In genomic region chr12:39443704-39444234, GRCh38 we compare ENCODE assay signal across 8 cellular contexts. TPM values are rescaled to one million over a fixed set of nuclear protein-coding genes. Genes with fewer than 3 reads are reported as not detected.
A peak's percentile ranks its signal among the peaks of the same experiment; 100 is the strongest.
DNase-seq lines count a peak whose midpoint lies in the region; ATAC-seq and TF ChIP-seq lines count a peak whose summit lies in the region.

No MANE protein-coding gene starts in this region.

- TF ChIP-seq CTCF in brain microvascular endothelial cell (IDR thresholded peaks at IDR 0.05; ENCODE audit: low read depth, low read length, missing control alignments) (no peak), liver (IDR thresholded peaks at IDR 0.05; ENCODE audit: low read depth, low read length, missing input control) (no peak)

- peak overlapping the region; percentile 95 for H2AFZ ChIP-seq in ACC112 (ENCODE audit: low read length, unreplicated experiment)

- peak in 1 of 2 donors; percentile 30 for TF ChIP-seq RAD21 in liver (IDR thresholded peaks at IDR 0.05)

- 3% methylated on average over 7 of the region's 7 CpGs for WGBS in liver
- 13% methylated on average over 7 of the region's 7 CpGs for WGBS in thymus

- H3K4me1 ChIP-seq in ACC112 (ENCODE audit: control insufficient read depth, insufficient read depth, low read length, unreplicated experiment) (peaks cover 17% of the 10 kb centered on the region), HUES48 (ENCODE audit: control insufficient read depth, insufficient read depth, low read length) (peaks cover 31% of the 10 kb centered on the region), liver (ENCODE audit: control insufficient read depth in 4 of 4, insufficient read depth in 4 of 4, low read length in 3 of 4) (peaks cover 2 to 34% (median 11%) of the 10 kb centered on the region in 4 donors), thymus (ENCODE audit: control insufficient read depth, insufficient read depth, low read length) (no peaks in the 10 kb centered on the region)

- H3K9ac ChIP-seq in HUES48 (ENCODE audit: low read depth, low read length) (peak overlapping the region; percentile 58; the same call in 1 of the 2 replicates), liver (ENCODE audit: low read depth in 1 of 2, low read length in 2 of 2) (peak overlapping the region; percentile 67 to 75)

- peak overlapping the region; percentile 92 for H3K4me3 ChIP-seq in ACC112 (ENCODE audit: low read depth, low read length)
- peak overlapping the region; percentile 72 for H3K4me3 ChIP-seq in HUES48 (ENCODE audit: low read depth, low read length)
- H3K4me3 ChIP-seq in brain microvascular endothelial cell (ENCODE audit: low read depth, low read length) = peak overlapping the region; percentile 68
- H3K4me3 ChIP-seq in liver (ENCODE audit: low read depth in 1 of 3, low read length in 3 of 3) = peak overlapping the region; percentile 45 to 98 (median 81)
- peak overlapping the region; percentile 51 for H3K4me3 ChIP-seq in thymus (ENCODE audit: low read length)

- H3K79me2 ChIP-seq in ACC112 (ENCODE audit: control insufficient read depth, insufficient read depth, low read length, unreplicated experiment) = peaks cover 24% of the 10 kb centered on the region

- H3K27me3 ChIP-seq in ACC112 (ENCODE audit: insufficient read depth, low read length) (no peaks in the 10 kb centered on the region), HUES48 (ENCODE audit: control insufficient read depth, insufficient read depth, low read length) (peaks cover 5% of the 10 kb centered on the region), brain microvascular endothelial cell (replicated peaks) (no peaks in the 10 kb centered on the region), liver (ENCODE audit: control insufficient read depth in 4 of 4, insufficient read depth in 4 of 4, low read length in 3 of 4) (no peaks in the 10 kb centered on the region), thymus (ENCODE audit: control insufficient read depth, insufficient read depth) (peaks cover 18% of the 10 kb centered on the region)

- no peak for ATAC-seq in HG03280 (IDR thresholded peaks at IDR 0.05; ENCODE audit: unreplicated experiment)

- H3K9me3 ChIP-seq in HUES48 (ENCODE audit: control insufficient read depth, insufficient read depth, low read length) = no peaks in the 10 kb centered on the region
- no peaks in the 10 kb centered on the region for H3K9me3 ChIP-seq in liver (ENCODE audit: control insufficient read depth in 4 of 4, low read length in 3 of 4)
- no peaks in the 10 kb centered on the region for H3K9me3 ChIP-seq in thymus (ENCODE audit: control insufficient read depth)

- H3K36me3 ChIP-seq in ACC112 (ENCODE audit: insufficient read depth, low read length) = no peaks in the 10 kb centered on the region
- no peaks in the 10 kb centered on the region for H3K36me3 ChIP-seq in HUES48 (ENCODE audit: control insufficient read depth, insufficient read depth, low read length)
- H3K36me3 ChIP-seq in brain microvascular endothelial cell (replicated peaks) = no peaks in the 10 kb centered on the region
- no peaks in the 10 kb centered on the region for H3K36me3 ChIP-seq in liver (ENCODE audit: control insufficient read depth in 4 of 4, insufficient read depth in 3 of 4, low read depth in 1 of 4, low read length in 3 of 4)
- H3K36me3 ChIP-seq in thymus (ENCODE audit: control insufficient read depth, insufficient read depth) = no peaks in the 10 kb centered on the region

- in situ Hi-C loops in brain microvascular endothelial cell (cut with HindIII; ENCODE audit: low pct_ligation_motif_present, low sequenced_read_pairs) = no loop called here

- H3K27ac ChIP-seq in ACC112 (ENCODE audit: low read depth, low read length) = peak overlapping the region; percentile 37; the same call in 1 of the 2 replicates
- peak overlapping the region; percentile 88 for H3K27ac ChIP-seq in HUES48 (ENCODE audit: low read depth, low read length)
- peak overlapping the region; percentile 31 for H3K27ac ChIP-seq in brain microvascular endothelial cell
- peak overlapping the region; percentile 90 to 92 for H3K27ac ChIP-seq in liver (ENCODE audit: low read depth in 1 of 2, low read length in 2 of 2)
- H3K27ac ChIP-seq in thymus (ENCODE audit: low read depth) = peak overlapping the region; percentile 53

- DNase-seq in brain microvascular endothelial cell (no peak), D341Med (ENCODE audit: low spot score) (no peak), NCI-H510A treated with DMSO at 0.1 percent for 48 hours (lab: John Stamatoyannopoulos, UW) (no peak)

TF ChIP-seq in liver, 16 proteins besides CTCF, POLR2A, EP300 and RAD21:
- TF ChIP-seq NR2F2 (IDR thresholded peaks at IDR 0.05) (no peak), TAF1 (conservative IDR thresholded peaks at IDR 0.05) (peak; percentile 76), YY1 (IDR thresholded peaks at IDR 0.05) (peak; percentile 18), EGR1 (IDR thresholded peaks at IDR 0.05; ENCODE audit: low read depth in 2 of 2) (peak in 1 of 2 donors; percentile 1), RXRA (IDR thresholded peaks at IDR 0.05) (peak in 1 of 2 donors; percentile 41), GABPA (IDR thresholded peaks at IDR 0.05 in 1 of 2, conservative IDR thresholded peaks at IDR 0.05 in 1 of 2) (no peak), SP1 (IDR thresholded peaks at IDR 0.05) (peak; percentile 89), JUND (IDR thresholded peaks at IDR 0.05) (no peak), ATF3 (IDR thresholded peaks at IDR 0.05) (no peak), REST (IDR thresholded peaks at IDR 0.05) (peak; percentile 71), HNF4A (conservative IDR thresholded peaks at IDR 0.05) (peak; percentile 89 to 92), HNF4G (IDR thresholded peaks at IDR 0.05) (peak; percentile 84), FOXA2 (IDR thresholded peaks at IDR 0.05) (no peak), MAX (IDR thresholded peaks at IDR 0.05) (no peak), ZBTB33 (IDR thresholded peaks at IDR 0.05) (peak; percentile 5), FOXA1 (IDR thresholded peaks at IDR 0.05) (no peak)

RNA-seq across cellular contexts. Expression of gene KIF21A, which starts 0.8 kb away (rescaled TPM):
- 10 to 100 TPM in 1 of 2 donors, 1 to 10 TPM in 1; 9.1 to 47.4 TPM for total RNA-seq in liver
- polyA plus RNA-seq in liver (10 to 100 TPM; 13.8 to 28.3 TPM), thymus (5.0 TPM)

Comparison
In these comparisons a context has a peak if more than half of its experiments do, and no peak if none do; other contexts are left out.
1. H3K27ac ChIP-seq: peak in every context shown above with its lines; median percentile 91 in liver; 88 in HUES48; 53 in thymus; 37 in ACC112; 31 in brain microvascular endothelial cell.